Comparison of ENCODE assay signal across 7 cellular contexts in the genomic region with DNA sequence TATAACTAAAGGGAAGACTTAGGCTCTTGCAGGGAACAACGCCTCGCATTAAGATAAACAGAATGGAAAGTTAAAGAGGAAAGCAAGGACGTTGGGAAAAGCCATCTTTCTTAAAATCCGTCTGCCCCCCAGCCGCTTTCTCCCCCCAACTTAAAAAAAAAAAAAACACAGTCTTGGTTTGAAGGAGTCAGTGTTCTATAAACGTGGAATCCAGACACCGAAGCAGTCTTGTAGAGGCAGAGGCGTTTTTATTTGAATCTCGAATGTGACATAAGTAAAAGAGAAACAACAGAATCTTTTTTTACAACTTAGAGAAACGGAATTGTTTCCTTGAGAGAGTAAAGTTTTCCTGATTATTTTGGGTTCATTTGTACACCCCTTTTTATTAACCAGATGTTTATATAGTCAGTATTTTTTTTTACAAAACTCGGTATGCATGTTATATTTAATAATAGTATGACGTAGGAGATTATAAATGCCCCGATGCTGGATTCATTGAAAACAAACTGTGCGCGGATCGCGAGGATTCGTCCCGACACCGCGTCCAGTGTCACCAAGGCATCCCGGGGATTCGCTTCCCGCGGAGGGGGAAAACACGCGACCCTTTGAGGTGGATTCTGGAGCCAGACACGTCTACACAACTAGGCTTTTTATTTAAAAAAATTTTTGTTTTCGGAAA. TPM values are rescaled to one million over a fixed set of nuclear protein-coding genes. Genes with fewer than 3 reads are reported as not detected.
A peak's percentile ranks its signal among the peaks of the same experiment; 100 is the strongest.
DNase-seq lines count a peak whose midpoint lies in the region; ATAC-seq and TF ChIP-seq lines count a peak whose summit lies in the region.

No MANE protein-coding gene starts in this region.

- H3K27me3 ChIP-seq in GM06990 (replicated peaks; ENCODE audit: control insufficient read depth, insufficient read depth, low read length): no peaks in the 10 kb centered on the region

- no peak for DNase-seq in GM06990 (ENCODE audit: extremely low read depth, insufficient read length)
- DNase-seq in NCI-H1930 (lab: John Stamatoyannopoulos, UW): peak; percentile 42 to 44
- DNase-seq in caudate nucleus (lab: John Stamatoyannopoulos, UW): peak in 9 of 61 donors; percentile 16 to 74 (median 51)
- DNase-seq in lung microvascular endothelial cell (ENCODE audit: low read depth in 2 of 2): peak; percentile 38 to 68

- ATAC-seq in HG03439 (IDR thresholded peaks at IDR 0.05; ENCODE audit: unreplicated experiment) (no peak), HG02798 (IDR thresholded peaks at IDR 0.05; ENCODE audit: poor library complexity, unreplicated experiment) (no peak)

- H3K27ac ChIP-seq in caudate nucleus (ENCODE audit: low read depth, low read length): peak overlapping the region; percentile 87
- no peak overlapping the region for H3K27ac ChIP-seq in urinary bladder (ENCODE audit: low read depth)

- H3K36me3 ChIP-seq in GM06990 (ENCODE audit: control insufficient read depth, insufficient read depth, low read length): no peaks in the 10 kb centered on the region
- no peaks in the 10 kb centered on the region for H3K36me3 ChIP-seq in urinary bladder (ENCODE audit: insufficient read depth)

- WGBS in urinary bladder: under 1% methylated on average over 29 of the region's 29 CpGs

- H3K4me3 ChIP-seq in GM06990 (replicated peaks; ENCODE audit: low read depth, low read length) (peak overlapping the region; percentile 91), urinary bladder (ENCODE audit: low read depth, low read length) (peak overlapping the region; percentile 100)

- no peaks in the 10 kb centered on the region for H3K4me1 ChIP-seq in urinary bladder (ENCODE audit: insufficient read depth)

- TF ChIP-seq CTCF in GM06990 (IDR thresholded peaks at IDR 0.05; ENCODE audit: insufficient read depth, low read length, poor library complexity, severe bottlenecking): no peak

RNA-seq across cellular contexts. Expression of gene PTCH1, which starts 6.8 kb away (rescaled TPM):
- total RNA-seq in lung microvascular endothelial cell (2.0 and 2.8 TPM in 2 replicates), urinary bladder (48.0 TPM)
- 30.1 TPM for polyA plus RNA-seq in urinary bladder

Comparison
In these comparisons a context has a peak if more than half of its experiments do, and no peak if none do; other contexts are left out.
1. RNA of gene PTCH1, which starts 6.8 kb away (total RNA-seq): 48.0 TPM in urinary bladder (single experiment); 2.0 to 2.8 TPM in lung microvascular endothelial cell; every median in the first group is over 10 times any median in the second.